Comparison of ENCODE assay signal across 1 cellular context in genomic region chr11:45371251-45371749, GRCh38.
TF ChIP-seq lines count a peak whose summit lies in the region.

No MANE protein-coding gene starts in this region.

TF ChIP-seq in Ishikawa, 13 proteins besides CTCF, POLR2A, EP300 and RAD21 (continued from another document):
- TF ChIP-seq REST (IDR thresholded peaks at IDR 0.05; ENCODE audit: low read depth) (no peak), FOXM1 (IDR thresholded peaks at IDR 0.05; ENCODE audit: borderline replicate concordance, low read depth) (no peak), TAF1 (IDR thresholded peaks at IDR 0.05; ENCODE audit: low read depth) (no peak), YY1 (IDR thresholded peaks at IDR 0.05; ENCODE audit: low read depth) (no peak), ZBTB7A (IDR thresholded peaks at IDR 0.05; ENCODE audit: low read depth) (no peak), USF1 (IDR thresholded peaks at IDR 0.05) (no peak), TEAD4 (IDR thresholded peaks at IDR 0.05) (no peak), NFIC (IDR thresholded peaks at IDR 0.05) (no peak)
